8 cellular contexts compared by ENCODE assay signal in the genomic region with DNA sequence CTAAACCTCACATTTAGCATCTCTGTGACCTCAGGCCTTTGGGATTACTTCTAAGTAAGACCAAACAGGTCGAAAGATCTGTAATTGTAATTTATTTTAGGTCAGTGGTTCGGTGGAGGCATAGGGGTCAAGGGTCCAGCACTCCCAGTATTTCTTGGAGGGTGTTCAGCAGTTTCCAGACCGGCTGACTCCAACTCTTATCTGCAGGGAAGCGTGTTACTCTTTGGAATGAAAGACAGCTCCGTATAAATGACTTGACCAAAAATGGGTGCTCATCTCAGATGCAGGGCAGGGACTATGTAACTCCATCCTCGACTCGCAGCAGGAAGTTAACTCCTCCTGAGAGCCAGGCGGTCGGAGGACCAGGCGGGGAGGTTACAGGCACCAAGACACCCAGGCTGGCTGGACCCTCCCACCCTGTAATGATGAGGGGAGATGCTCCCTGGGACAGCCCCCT. TPM values are rescaled to one million over a fixed set of nuclear protein-coding genes. Genes with fewer than 3 reads are reported as not detected.
DNase-seq lines count a peak whose midpoint lies in the region; TF ChIP-seq lines count a peak whose summit lies in the region.

No MANE protein-coding gene starts in this region.

- peak; percentile 59 for DNase-seq in OCI-M1 (lab: John Stamatoyannopoulos, UW)
- DNase-seq in progenitor cell of endocrine pancreas (ENCODE audit: low spot score, unreplicated experiment), result no peak
- no peak for DNase-seq in NCI-H82 (lab: John Stamatoyannopoulos, UW)
- no peak for DNase-seq in stimulated activated CD4-positive, alpha-beta T cell treated with anti-CD3 and anti-CD28 coated beads, Interleukin-4, amount 100 ng/mL, for 4 hours
- DNase-seq in EL, result no peak
- DNase-seq in NCI-H2196 treated with DMSO at 0.1 percent for 48 hours (lab: John Stamatoyannopoulos, UW; ENCODE audit: unreplicated experiment), result no peak

- peak overlapping the region; percentile 86 for H3K27ac Mint-ChIP-seq in progenitor cell of endocrine pancreas

- no peaks in the 10 kb centered on the region for H3K36me3 ChIP-seq in esophagus (ENCODE audit: control insufficient read depth in 2 of 2, insufficient read depth in 2 of 2, low read length in 1 of 2)

- peaks cover 7% of the 10 kb centered on the region for H3K27me3 Mint-ChIP-seq in progenitor cell of endocrine pancreas

- H3K4me3 ChIP-seq in GM08714 (ENCODE audit: low read length) (peak overlapping the region; percentile 93), esophagus (ENCODE audit: low read depth in 1 of 2, low read length in 2 of 2) (peak overlapping the region; percentile 65 to 80)

- TF ChIP-seq CTCF in progenitor cell of endocrine pancreas (IDR thresholded peaks at IDR 0.05; ENCODE audit: unreplicated experiment), result no peak

- H3K27me3 ChIP-seq in esophagus (ENCODE audit: control insufficient read depth in 1 of 2, insufficient read depth in 2 of 2, low read length in 2 of 2), result no peaks in the 10 kb centered on the region

- H3K36me3 Mint-ChIP-seq in progenitor cell of endocrine pancreas (ENCODE audit: insufficient read depth), result no peaks in the 10 kb centered on the region

- WGBS in esophagus, 2 donors, result 1 to 2% methylated on average over 10 of the region's 10 CpGs

- H3K4me1 Mint-ChIP-seq in progenitor cell of endocrine pancreas (ENCODE audit: low read depth), result peaks cover 22% of the 10 kb centered on the region

- no peaks in the 10 kb centered on the region for H3K9me3 Mint-ChIP-seq in progenitor cell of endocrine pancreas (ENCODE audit: low read depth)

- no peaks in the 10 kb centered on the region for H3K9me3 ChIP-seq in esophagus (ENCODE audit: control insufficient read depth in 2 of 2, insufficient read depth in 1 of 2, low read depth in 1 of 2, low read length in 1 of 2)

- H3K27ac ChIP-seq in esophagus (ENCODE audit: low read depth in 2 of 2, low read length in 1 of 2), result peak overlapping the region; percentile 59 to 77

- H3K4me1 ChIP-seq in esophagus (ENCODE audit: control insufficient read depth in 2 of 2, insufficient read depth in 2 of 2, low read length in 1 of 2), result peaks cover 2 to 4% of the 10 kb centered on the region in 2 donors

- H3K4me3 Mint-ChIP-seq in progenitor cell of endocrine pancreas (ENCODE audit: low read depth), result peak overlapping the region; percentile 96

RNA-seq across cellular contexts. Expression of gene VPS13A, which starts 0.6 kb away (rescaled TPM):
- polyA plus RNA-seq in esophagus, result 10 to 100 TPM in 1 of 2 donors, 1 to 10 TPM in 1; 8.7 to 28.1 TPM
- total RNA-seq in progenitor cell of endocrine pancreas, result 54.1 and 55.5 TPM in 2 replicates
